18 cellular contexts compared by ENCODE assay signal in genomic region chr11:46633291-46634217, GRCh38.
"Had no signal": no experiment of that assay in that cellular context is flagged by ENCODE, and none has a peak within 500 bp of the region (broad histone marks: within the 10 kb centered on the region; RNA-seq: fewer than 3 reads in every experiment).

No MANE protein-coding gene starts in this region.

- H3K4me3 ChIP-seq: dorsolateral prefrontal cortex, heart right ventricle, left ventricle myocardium inferior, right atrium auricular region had no signal

- H3K27me3 Mint-ChIP-seq: naive thymus-derived CD4-positive, alpha-beta T cell had no signal

- ATAC-seq: heart right ventricle; naive thymus-derived CD4-positive, alpha-beta T cell had no signal

- H3K9me3 Mint-ChIP-seq: nephron progenitor cell had no signal

- H3K4me3 Mint-ChIP-seq: naive thymus-derived CD4-positive, alpha-beta T cell; nephron progenitor cell had no signal

- H3K27ac ChIP-seq: heart right ventricle, left ventricle myocardium inferior, neutrophil, right atrium auricular region had no signal

- H3K9me3 ChIP-seq: heart right ventricle, left ventricle myocardium inferior, neutrophil, right atrium auricular region had no signal

- H3K4me1 ChIP-seq: right atrium auricular region had no signal

- DNase-seq: cortex of kidney; dorsolateral prefrontal cortex; effector CD8-positive, alpha-beta T cell; foreskin melanocyte; heart right ventricle; hypothalamus; kidney glomerular epithelial cell; left ventricle myocardium inferior; mammary epithelial cell; naive thymus-derived CD4-positive, alpha-beta T cell; nephron progenitor cell; posterior cingulate gyrus; small intestine; stimulated activated CD4-positive, alpha-beta T cell treated with anti-CD3 and anti-CD28 coated beads, Interleukin-12 subunit alpha, Interleukin-12 subunit beta, amount 100 ng/mL, for 4 hours; stimulated activated naive CD4-positive, alpha-beta T cell; trophoblast cell had no signal

- H3K27me3 ChIP-seq: dorsolateral prefrontal cortex, heart right ventricle, neutrophil, right atrium auricular region had no signal

- H3K27ac Mint-ChIP-seq: nephron progenitor cell had no signal
